ENCODE assay signal across 1 cellular context in the genomic region with DNA sequence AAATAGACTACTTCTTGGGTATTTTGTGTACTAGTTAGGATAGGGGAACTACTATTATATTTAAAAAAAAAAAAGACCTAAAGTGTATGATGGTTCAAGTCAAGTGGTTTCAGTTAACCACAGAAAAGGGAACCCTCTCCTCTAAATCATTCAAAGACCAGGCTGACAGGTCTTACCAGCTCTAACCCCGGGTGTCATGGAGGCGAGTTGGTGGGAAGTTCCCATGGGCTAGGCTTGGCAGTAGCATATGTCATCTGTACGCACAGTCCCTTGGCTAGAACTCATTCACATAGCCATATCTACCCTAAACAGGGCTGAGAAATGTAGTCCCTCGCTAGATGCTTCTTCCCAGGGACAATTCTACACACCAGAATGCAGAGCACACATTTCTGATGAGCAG.
TF ChIP-seq lines count a peak whose summit lies in the region.

No MANE protein-coding gene starts in this region.

TF ChIP-seq in GM12878, 131 proteins besides CTCF, POLR2A, EP300 and RAD21 (continued from another document):
- TF ChIP-seq ATF2 (IDR thresholded peaks at IDR 0.05; ENCODE audit: low read length) = 0 out of 2 replicates have a peak, but pooled peaks have one; percentile 43
- TF ChIP-seq PBX3 (IDR thresholded peaks at IDR 0.05; ENCODE audit: insufficient replicate concordance, low read depth, low read length) = peak; percentile 34
- TF ChIP-seq PKNOX1 (IDR thresholded peaks at IDR 0.05) = peak; percentile 59
- TF ChIP-seq SIN3A (IDR thresholded peaks at IDR 0.05; ENCODE audit: low read depth, low read length) = no peak
- TF ChIP-seq BHLHE40 (IDR thresholded peaks at IDR 0.05; ENCODE audit: borderline replicate concordance in 1 of 2, low read depth in 2 of 2, low read length in 1 of 2) = no peak
- TF ChIP-seq ZNF384 (IDR thresholded peaks at IDR 0.05; ENCODE audit: borderline replicate concordance, low read depth, low read length) = peak; percentile 27; the same call in 1 of the 2 replicates
- TF ChIP-seq RUNX3 (IDR thresholded peaks at IDR 0.05; ENCODE audit: low read length) = peak; percentile 58; the same call in 1 of the 2 replicates
- TF ChIP-seq MEF2B (IDR thresholded peaks at IDR 0.05; ENCODE audit: partially characterized antibody, poor library complexity, severe bottlenecking) = peak; percentile 24
